Comparison of ENCODE assay signal across 10 cellular contexts in genomic region chr10:31071232-31071999, GRCh38. TPM values are rescaled to one million over a fixed set of nuclear protein-coding genes. Genes with fewer than 3 reads are reported as not detected.
A peak's percentile ranks its signal among the peaks of the same experiment; 100 is the strongest.
DNase-seq lines count a peak whose midpoint lies in the region; ATAC-seq and TF ChIP-seq lines count a peak whose summit lies in the region.
"Had no signal": no experiment of that assay in that cellular context is flagged by ENCODE, and none has a peak within 500 bp of the region (broad histone marks: within the 10 kb centered on the region; RNA-seq: fewer than 3 reads in every experiment).

No MANE protein-coding gene starts in this region.

- no peaks in the 10 kb centered on the region for H3K27me3 ChIP-seq in upper lobe of right lung
- peaks cover 10% of the 10 kb centered on the region for H3K27me3 ChIP-seq in CD8-positive, alpha-beta memory T cell (ENCODE audit: insufficient read depth, low read length, poor library complexity, severe bottlenecking)

- H3K4me3 ChIP-seq in cardiac fibroblast (replicated peaks in 1 of 2; ENCODE audit: low read depth in 2 of 2, low read length in 2 of 2) (no peak overlapping the region), upper lobe of right lung (no peak overlapping the region)
- H3K4me3 ChIP-seq in CD8-positive, alpha-beta memory T cell (ENCODE audit: low read length), result no peak overlapping the region

- H3K27me3 Mint-ChIP-seq in CD8-positive, alpha-beta memory T cell, result peaks cover 21 to 66% of the 10 kb centered on the region in 2 donors

- H3K4me1 ChIP-seq in upper lobe of right lung, result peaks cover 22% of the 10 kb centered on the region
- no peaks in the 10 kb centered on the region for H3K4me1 ChIP-seq in CD8-positive, alpha-beta memory T cell (ENCODE audit: insufficient read depth, low read length)

- H3K9me3 ChIP-seq in upper lobe of right lung, result no peaks in the 10 kb centered on the region
- H3K9me3 ChIP-seq in CD8-positive, alpha-beta memory T cell (ENCODE audit: low read length), result no peaks in the 10 kb centered on the region

- H3K27ac ChIP-seq in upper lobe of right lung, result no peak overlapping the region
- H3K27ac ChIP-seq in CD8-positive, alpha-beta memory T cell (ENCODE audit: low read depth, low read length), result no peak overlapping the region

- H3K9me3 Mint-ChIP-seq in CD8-positive, alpha-beta memory T cell, result no peaks in the 10 kb centered on the region
- H3K9me3 Mint-ChIP-seq: activated T-cell treated with anti-CD3 and anti-CD28 coated beads, Interleukin-2, amount 50 U/mL, for 4 hours had no signal

- H3K36me3 ChIP-seq in upper lobe of right lung, result no peaks in the 10 kb centered on the region
- H3K36me3 ChIP-seq in CD8-positive, alpha-beta memory T cell (ENCODE audit: insufficient read depth, low read length), result no peaks in the 10 kb centered on the region

- TF ChIP-seq CTCF in cardiac fibroblast (IDR thresholded peaks at IDR 0.05; ENCODE audit: low read depth, low read length), result no peak
- TF ChIP-seq CTCF in upper lobe of right lung (IDR thresholded peaks at IDR 0.05), result no peak

- peak; percentile 13 for DNase-seq in HT1080 (ENCODE audit: low read depth)
- DNase-seq in cardiac fibroblast (ENCODE audit: low read depth in 2 of 2), result peak; percentile 24 to 91
- peak; percentile 44 for DNase-seq in hepatic stellate cell (ENCODE audit: low spot score)
- DNase-seq in upper lobe of right lung, result no peak
- no peak for DNase-seq in DMS 273 treated with DMSO at 0.1 percent for 48 hours (lab: John Stamatoyannopoulos, UW)
- DNase-seq in CD8-positive, alpha-beta memory T cell, result no peak
- DNase-seq: activated CD4-positive, CD25-positive, alpha-beta regulatory T cell treated with anti-CD3 and anti-CD28 coated beads, Interleukin-2, amount 50 U/mL, for 72 hours; activated T-cell treated with anti-CD3 and anti-CD28 coated beads, Interleukin-2, amount 50 U/mL, for 4 hours; anterior cingulate cortex had no signal

- CTCF ChIA-PET in CD8-positive, alpha-beta memory T cell (lab: Charles Lee), result no interaction called here

- H3K4me3 Mint-ChIP-seq in CD8-positive, alpha-beta memory T cell, result no peak overlapping the region
- H3K4me3 Mint-ChIP-seq: activated T-cell treated with anti-CD3 and anti-CD28 coated beads, Interleukin-2, amount 50 U/mL, for 4 hours had no signal

- H3K27ac Mint-ChIP-seq in CD8-positive, alpha-beta memory T cell, result peak overlapping the region in 1 of 8 donors; percentile 2

- no peaks in the 10 kb centered on the region for H3K4me1 Mint-ChIP-seq in CD8-positive, alpha-beta memory T cell

- POLR2A ChIA-PET in CD8-positive, alpha-beta memory T cell (lab: Charles Lee), result no interaction called here

- intact Hi-C loops in upper lobe of right lung (cut with DNase I), result no loop called here

- no peaks in the 10 kb centered on the region for H3K36me3 Mint-ChIP-seq in CD8-positive, alpha-beta memory T cell

- ATAC-seq in upper lobe of right lung (peak; percentile 72), GM18511 (IDR thresholded peaks at IDR 0.05; ENCODE audit: unreplicated experiment) (no peak)
- ATAC-seq: activated T-cell treated with anti-CD3 and anti-CD28 coated beads, Interleukin-2, amount 50 U/mL, for 4 hours had no signal

RNA-seq across cellular contexts. Expression of gene ZNF438, which starts 39.8 kb away (rescaled TPM):
- total RNA-seq in HT1080 (2014; rRNA removed; shearing (Covaris generic)), result 1.7 and 3.1 TPM in 2 replicates
- 2.0 and 2.9 TPM in 2 replicates for polyA plus RNA-seq in HT1080 (2015; cell fraction: cytosol; rRNA removed)
- polyA plus RNA-seq in HT1080 (2015; cell fraction: nucleus; rRNA removed), result 2.4 and 2.5 TPM in 2 replicates
- 14.4 TPM for total RNA-seq in upper lobe of right lung
- 1 to 10 TPM; 2.9 to 3.9 TPM for total RNA-seq in CD8-positive, alpha-beta memory T cell
- 4.2 TPM for polyA plus RNA-seq in CD8-positive, alpha-beta memory T cell

Comparison
In these comparisons a context has a peak if more than half of its experiments do, and no peak if none do; other contexts are left out.
1. DNase-seq: peak in HT1080 (single experiment), cardiac fibroblast (2 of 2) and hepatic stellate cell (single experiment); none in upper lobe of right lung (single experiment), DMS 273 treated with DMSO at 0.1 percent for 48 hours (single experiment) and CD8-positive, alpha-beta memory T cell (0 of 5).